Comparison of ENCODE assay signal across 22 cellular contexts in genomic region chr2:157348291-157348921, GRCh38. TPM values are rescaled to one million over a fixed set of nuclear protein-coding genes. Genes with fewer than 3 reads are reported as not detected.
"Had no signal": no experiment of that assay in that cellular context is flagged by ENCODE, and none has a peak within 500 bp of the region (broad histone marks: within the 10 kb centered on the region; RNA-seq: fewer than 3 reads in every experiment).

No MANE protein-coding gene starts in this region.

- H3K27me3 Mint-ChIP-seq: activated CD4-positive, alpha-beta T cell treated with anti-CD3 and anti-CD28 coated beads, Interleukin-2, amount 10 ng/mL, durations not matched to agents 24 days and 14 days; activated naive CD4-positive, alpha-beta T cell treated with anti-CD3 and anti-CD28 coated beads, Interleukin-2, amount 10 ng/mL, durations not matched to agents 7 days and 5 days had no signal

- DNase-seq: activated CD4-positive, alpha-beta T cell treated with anti-CD3 and anti-CD28 coated beads, Interleukin-2, amount 10 ng/mL, durations not matched to agents 24 days and 14 days; activated CD4-positive, alpha-beta T cell treated with anti-CD3 and anti-CD28 coated beads, Interleukin-2, amount 50 U/mL, for 48 hours; activated effector memory CD4-positive, alpha-beta T cell treated with anti-CD3 and anti-CD28 coated beads, Interleukin-2, amount 50 U/mL, for 16 hours; activated naive CD4-positive, alpha-beta T cell treated with anti-CD3 and anti-CD28 coated beads, Interleukin-2, amount 10 ng/mL, durations not matched to agents 7 days and 5 days; brain microvascular endothelial cell; cerebellar nuclear complex; NCI-H1092; NCI-H1417; NCI-H1694; NCI-H2029; NCI-H2107; NCI-H2171 treated with DMSO at 0.1 percent for 48 hours; NCI-H226; NCI-H526; NCI-H82; RPMI8226; SW 1271 had no signal

- ATAC-seq: activated CD4-positive, CD25-positive, alpha-beta regulatory T cell treated with anti-CD3 and anti-CD28 coated beads, Interleukin-2, amount 50 U/mL, for 24 hours; Right ventricle myocardium inferior had no signal

- H3K4me3 Mint-ChIP-seq: activated CD4-positive, alpha-beta T cell treated with anti-CD3 and anti-CD28 coated beads, Interleukin-2, amount 10 ng/mL, durations not matched to agents 24 days and 14 days; activated naive CD4-positive, alpha-beta T cell treated with anti-CD3 and anti-CD28 coated beads, Interleukin-2, amount 10 ng/mL, durations not matched to agents 7 days and 5 days; T-helper 1 cell treated with Interleukin-12 subunit alpha and Interleukin-12 subunit beta and Interleukin-4 antibody, amounts not matched to agents 30 μg/mL and 1 μg/mL, for 36 hours had no signal

- H3K27ac Mint-ChIP-seq: activated CD4-positive, alpha-beta T cell treated with anti-CD3 and anti-CD28 coated beads, Interleukin-2, amount 10 ng/mL, durations not matched to agents 24 days and 14 days; activated naive CD4-positive, alpha-beta T cell treated with anti-CD3 and anti-CD28 coated beads, Interleukin-2, amount 10 ng/mL, durations not matched to agents 7 days and 5 days; T-helper 1 cell treated with Interleukin-12 subunit alpha and Interleukin-12 subunit beta and Interleukin-4 antibody, amounts not matched to agents 30 μg/mL and 1 μg/mL, for 36 hours had no signal

RNA-seq across cellular contexts. Expression of gene ERMN, which starts 22.8 kb away (rescaled TPM):
- total RNA-seq: MCF 10A, NCI-H460, Right ventricle myocardium inferior had no signal
